In the genomic region with DNA sequence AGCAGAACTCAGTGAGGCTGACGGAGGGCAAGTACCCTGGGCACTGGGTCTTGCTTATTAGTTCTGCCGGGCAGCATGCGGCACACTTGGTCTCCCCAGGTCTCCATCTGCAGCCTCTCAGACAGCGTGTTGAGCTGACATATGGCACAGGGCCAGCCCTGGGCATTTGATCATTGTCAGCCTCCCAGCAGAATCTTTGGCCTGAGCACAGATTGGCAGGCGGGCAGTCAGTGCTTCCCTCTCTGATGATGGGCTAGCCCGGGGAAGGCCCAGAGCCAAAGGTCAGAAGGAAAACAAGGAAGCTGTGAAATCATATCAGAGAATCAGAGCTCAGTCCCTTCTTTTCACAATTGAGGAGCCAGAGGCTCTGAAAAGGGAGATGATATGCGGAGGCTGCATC, we compare ENCODE assay signal across 15 cellular contexts.
A peak's percentile ranks its signal among the peaks of the same experiment; 100 is the strongest.
DNase-seq lines count a peak whose midpoint lies in the region; TF ChIP-seq lines count a peak whose summit lies in the region.
"Had no signal": no experiment of that assay in that cellular context is flagged by ENCODE, and none has a peak within 500 bp of the region (broad histone marks: within the 10 kb centered on the region; RNA-seq: fewer than 3 reads in every experiment).

No MANE protein-coding gene starts in this region.

- H3K4me3 Mint-ChIP-seq in HFFc6, result no peak overlapping the region

- no peak overlapping the region for H3K4me3 ChIP-seq in left ventricle myocardium inferior
- no peak overlapping the region for H3K4me3 ChIP-seq in transverse colon
- H3K4me3 ChIP-seq: adrenal gland, K562 had no signal

- no peak overlapping the region for H3K27ac Mint-ChIP-seq in HFFc6

- H3K9me3 ChIP-seq in left ventricle myocardium inferior (replicated peaks) (no peaks in the 10 kb centered on the region), transverse colon (no peaks in the 10 kb centered on the region)
- H3K9me3 ChIP-seq: adrenal gland had no signal

- no peak for TF ChIP-seq EP300 in transverse colon (IDR thresholded peaks at IDR 0.05; ENCODE audit: low read depth)

- no peak for TF ChIP-seq POLR2A in transverse colon (IDR thresholded peaks at IDR 0.05)

- H3K36me3 ChIP-seq in left ventricle myocardium inferior, result no peaks in the 10 kb centered on the region
- no peaks in the 10 kb centered on the region for H3K36me3 ChIP-seq in transverse colon
- H3K36me3 ChIP-seq: adrenal gland, WERI-Rb-1 had no signal

- no peaks in the 10 kb centered on the region; the same call in 1 of the 2 replicates for H3K27me3 Mint-ChIP-seq in HFFc6 (ENCODE audit: insufficient read depth)

- H3K4me1 ChIP-seq in left ventricle myocardium inferior (peaks cover 10% of the 10 kb centered on the region), transverse colon (no peaks in the 10 kb centered on the region)
- H3K4me1 ChIP-seq: adrenal gland had no signal

- intact Hi-C loops in left ventricle myocardium inferior (cut with micrococcal nuclease), result no loop called here
- intact Hi-C loops in transverse colon (cut with DNase I; ENCODE audit: low total_unique reads), result no loop called here

- H3K27ac ChIP-seq in left ventricle myocardium inferior (replicated peaks) (no peak overlapping the region), transverse colon (no peak overlapping the region)
- H3K27ac ChIP-seq: adrenal gland, WERI-Rb-1 had no signal

- TF ChIP-seq CTCF in left ventricle myocardium inferior (IDR thresholded peaks at IDR 0.05; ENCODE audit: borderline replicate concordance) (no peak), HFFc6 (IDR thresholded peaks at IDR 0.05) (no peak), transverse colon (IDR thresholded peaks at IDR 0.05) (no peak)

- H3K36me3 Mint-ChIP-seq in HFFc6 (ENCODE audit: low read depth), result no peaks in the 10 kb centered on the region

- DNase-seq in G401 (ENCODE audit: low spot score), result peak; percentile 98
- DNase-seq in amygdala (lab: John Stamatoyannopoulos, UW), result peak in 54 of 56 donors; percentile 7 to 92 (median 62)
- peak; percentile 38 for DNase-seq in left ventricle myocardium inferior
- DNase-seq in occipital lobe (lab: John Stamatoyannopoulos, UW), result peak; percentile 67
- DNase-seq in AG08396 (ENCODE audit: low spot score), result no peak
- DNase-seq in HFFc6, result no peak
- no peak for DNase-seq in transverse colon
- DNase-seq in HUDEP-2 (lab: John Stamatoyannopoulos, UW; ENCODE audit: unreplicated experiment in 76 of 76), result no peak
- DNase-seq: AML-193, cortex of kidney, kidney, NCI-H1092, WERI-Rb-1 had no signal

- H3K9me3 Mint-ChIP-seq in HFFc6, result no peaks in the 10 kb centered on the region; the same call in 1 of the 2 replicates

- WGBS in transverse colon (ENCODE audit: low coverage in 1 of 2), 2 donors, result 68 to 75% methylated on average over 6 to 7 of the region's 7 CpGs

- in situ Hi-C loops in G401 (cut with HindIII; ENCODE audit: low sequenced_read_pairs) (no loop called here), transverse colon (cut with MboI; ENCODE audit: low pct_ligation_motif_present in 1 of 4, low pct_unique_long_range_greater_than_20kb in 1 of 4, low sequenced_read_pairs in 3 of 4) (no loop called here)

- no peaks in the 10 kb centered on the region for H3K4me1 Mint-ChIP-seq in HFFc6 (ENCODE audit: low read depth)

- no peaks in the 10 kb centered on the region for H3K27me3 ChIP-seq in left ventricle myocardium inferior (ENCODE audit: low read depth)
- no peaks in the 10 kb centered on the region for H3K27me3 ChIP-seq in transverse colon
- H3K27me3 ChIP-seq: adrenal gland had no signal

Comparison
In these comparisons a context has a peak if more than half of its experiments do, and no peak if none do; other contexts are left out.
1. DNase-seq: peak in G401 (single experiment), amygdala (54 of 56), left ventricle myocardium inferior (single experiment) and occipital lobe (single experiment); none in AG08396 (single experiment), HFFc6 (single experiment), transverse colon (single experiment) and HUDEP-2 (0 of 76).